ENCODE assay signal across 8 cellular contexts in the genomic region with DNA sequence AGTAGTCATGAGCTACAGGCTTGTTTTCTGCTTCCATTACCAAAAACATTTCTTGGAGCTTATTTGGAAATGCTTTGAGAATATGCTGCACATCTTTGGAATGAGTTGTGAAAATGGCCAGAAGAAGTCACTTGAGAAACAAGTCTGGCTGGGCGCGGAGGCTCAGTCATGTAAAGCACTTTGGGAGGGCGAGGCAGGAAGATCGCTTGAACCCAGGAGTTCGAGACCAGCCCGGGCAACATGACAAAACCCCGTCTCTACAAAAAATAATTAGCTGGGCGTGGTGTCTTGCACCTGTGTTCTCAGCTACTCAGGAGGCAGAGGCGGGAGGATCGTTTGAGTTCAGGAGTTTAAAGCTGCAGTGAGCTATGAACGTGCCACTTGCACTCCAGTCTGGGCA. TPM values are rescaled to one million over a fixed set of nuclear protein-coding genes. Genes with fewer than 3 reads are reported as not detected.
DNase-seq lines count a peak whose midpoint lies in the region; ATAC-seq, FAIRE-seq and TF ChIP-seq lines count a peak whose summit lies in the region.

No MANE protein-coding gene starts in this region.

- peaks cover 71% of the 10 kb centered on the region for H3K4me1 Mint-ChIP-seq in activated T-cell treated with anti-CD3 and anti-CD28 coated beads, Interleukin-2, amount 50 U/mL, for 72 hours (ENCODE audit: low read depth)
- H3K4me1 Mint-ChIP-seq in type B pancreatic cell (ENCODE audit: unreplicated experiment), result peaks cover 32% of the 10 kb centered on the region

- no peak for DNase-seq in activated T-cell treated with anti-CD3 and anti-CD28 coated beads, Interleukin-2, amount 50 U/mL, for 72 hours
- DNase-seq in activated T-cell treated with anti-CD3 and anti-CD28 coated beads, Interleukin-2, amount 50 U/mL, for 48 hours, result no peak
- DNase-seq in adipocyte (ENCODE audit: low read depth) (peak; percentile 22), right lobe of liver (no peak), type B pancreatic cell (ENCODE audit: extremely low spot score, unreplicated experiment) (no peak), germinal center (ENCODE audit: low spot score) (no peak), HTR-8/SVneo (ENCODE audit: insufficient read length, low spot score) (no peak)

- no peak for FAIRE-seq in HTR-8/SVneo (lab: Jason Lieb, UNC)

- peak overlapping the region; percentile 99 for H3K27ac Mint-ChIP-seq in activated T-cell treated with anti-CD3 and anti-CD28 coated beads, Interleukin-2, amount 50 U/mL, for 72 hours
- H3K27ac Mint-ChIP-seq in type B pancreatic cell, result peak overlapping the region; percentile 96

- WGBS in right lobe of liver (ENCODE audit: insufficient coverage, low coverage, low lambda C conversion rate, missing lambda C conversion rate), result 36% methylated on average over 11 of the region's 11 CpGs

- no peak for ATAC-seq in activated T-cell treated with anti-CD3 and anti-CD28 coated beads, Interleukin-2, amount 50 U/mL, for 72 hours (replicated peaks in 1 of 2)
- no peak for ATAC-seq in right lobe of liver
- no peak for ATAC-seq in HG03432 (IDR thresholded peaks at IDR 0.05; ENCODE audit: unreplicated experiment)

- peak overlapping the region; percentile 96 for H3K9ac ChIP-seq in adipocyte (ENCODE audit: low read length)

- H3K27ac ChIP-seq in right lobe of liver, result peak overlapping the region in 1 of 3 donors; percentile 93

- H3K4me3 ChIP-seq in adipocyte (ENCODE audit: low read length), result peak overlapping the region; percentile 97
- peak overlapping the region; percentile 84 to 92 (median 90) for H3K4me3 ChIP-seq in right lobe of liver

- H3K27me3 Mint-ChIP-seq in activated T-cell treated with anti-CD3 and anti-CD28 coated beads, Interleukin-2, amount 50 U/mL, for 72 hours (ENCODE audit: low read depth), result no peaks in the 10 kb centered on the region
- H3K27me3 Mint-ChIP-seq in type B pancreatic cell, result no peaks in the 10 kb centered on the region

- TF ChIP-seq CTCF in right lobe of liver (IDR thresholded peaks at IDR 0.05), result no peak
- TF ChIP-seq CTCF in type B pancreatic cell (conservative IDR thresholded peaks at IDR 0.05), result no peak

- H3K27me3 ChIP-seq in adipocyte (replicated peaks; ENCODE audit: control insufficient read depth, insufficient read depth, low read length) (no peaks in the 10 kb centered on the region), right lobe of liver (no peaks in the 10 kb centered on the region)

- peak overlapping the region; percentile 97 to 99 for H3K4me3 Mint-ChIP-seq in activated T-cell treated with anti-CD3 and anti-CD28 coated beads, Interleukin-2, amount 50 U/mL, for 72 hours
- H3K4me3 Mint-ChIP-seq in type B pancreatic cell, result peak overlapping the region; percentile 99

- no peaks in the 10 kb centered on the region for H3K9me3 ChIP-seq in adipocyte (ENCODE audit: control insufficient read depth, low read length)
- H3K9me3 ChIP-seq in right lobe of liver, result no peaks in the 10 kb centered on the region

- peaks cover 34% of the 10 kb centered on the region for H3K4me1 ChIP-seq in adipocyte (ENCODE audit: control insufficient read depth, insufficient read depth, low read length)
- peaks cover 0 to 26% (median 4%) of the 10 kb centered on the region in 4 donors for H3K4me1 ChIP-seq in right lobe of liver

- H3K36me3 Mint-ChIP-seq in activated T-cell treated with anti-CD3 and anti-CD28 coated beads, Interleukin-2, amount 50 U/mL, for 72 hours (ENCODE audit: insufficient read depth in 2 of 2), result peaks cover 3 to 11% of the 10 kb centered on the region in 2 donors
- H3K36me3 Mint-ChIP-seq in type B pancreatic cell, result peaks cover 3% of the 10 kb centered on the region

- H3K9me3 Mint-ChIP-seq in activated T-cell treated with anti-CD3 and anti-CD28 coated beads, Interleukin-2, amount 50 U/mL, for 72 hours, result no peaks in the 10 kb centered on the region
- no peaks in the 10 kb centered on the region for H3K9me3 Mint-ChIP-seq in type B pancreatic cell

- H3K36me3 ChIP-seq in adipocyte (ENCODE audit: control insufficient read depth, insufficient read depth, low read length, severe bottlenecking), result peaks cover 11% of the 10 kb centered on the region
- peaks cover 0 to 4% (median 2%) of the 10 kb centered on the region in 4 donors for H3K36me3 ChIP-seq in right lobe of liver

- intact Hi-C loops in right lobe of liver (cut with DNase I), result no loop called here

- no peak for TF ChIP-seq POLR2A in right lobe of liver (IDR thresholded peaks at IDR 0.05)

RNA-seq across cellular contexts. Expression of gene CHCHD1, which starts 0.9 kb away (rescaled TPM):
- 10 to 100 TPM; 22.5 to 23.5 TPM for total RNA-seq in activated T-cell treated with anti-CD3 and anti-CD28 coated beads, Interleukin-2, amount 50 U/mL, for 72 hours
- 10 to 100 TPM; 13.0 to 25.1 (median 17.4) TPM for total RNA-seq in right lobe of liver
- 32.6 and 37.1 TPM in 2 replicates for total RNA-seq in type B pancreatic cell (ENCODE audit: low replicate concordance)

RNA-seq across cellular contexts. Expression of gene ZSWIM8, which starts 4.4 kb away (rescaled TPM):
- total RNA-seq in activated T-cell treated with anti-CD3 and anti-CD28 coated beads, Interleukin-2, amount 50 U/mL, for 72 hours, result 10 to 100 TPM; 72.0 to 81.3 TPM
- 100 to 1,000 TPM in 1 of 6 experiments, 10 to 100 TPM in 5; 52.2 to 107 (median 77.5) TPM for total RNA-seq in right lobe of liver
- total RNA-seq in type B pancreatic cell (ENCODE audit: low replicate concordance), result 131 and 139 TPM in 2 replicates

RNA-seq across cellular contexts. Expression of gene NDST2, which starts 30.4 kb away (rescaled TPM):
- total RNA-seq in activated T-cell treated with anti-CD3 and anti-CD28 coated beads, Interleukin-2, amount 50 U/mL, for 72 hours, result 100 to 1,000 TPM; 120 to 127 TPM
- total RNA-seq in right lobe of liver, result 10 to 100 TPM in 5 of 6 experiments, 1 to 10 TPM in 1; 9.5 to 14.8 (median 12.2) TPM
- 27.1 and 33.5 TPM in 2 replicates for total RNA-seq in type B pancreatic cell (ENCODE audit: low replicate concordance)

RNA-seq across cellular contexts. Expression of gene SEC24C, which starts 36.8 kb away (rescaled TPM):
- total RNA-seq in activated T-cell treated with anti-CD3 and anti-CD28 coated beads, Interleukin-2, amount 50 U/mL, for 72 hours, result 100 to 1,000 TPM; 105 to 119 TPM
- 10 to 100 TPM; 39.4 to 43.4 (median 41.0) TPM for total RNA-seq in right lobe of liver
- 75.5 and 90.3 TPM in 2 replicates for total RNA-seq in type B pancreatic cell (ENCODE audit: low replicate concordance)
